1 cellular context compared by ENCODE assay signal in the genomic region with DNA sequence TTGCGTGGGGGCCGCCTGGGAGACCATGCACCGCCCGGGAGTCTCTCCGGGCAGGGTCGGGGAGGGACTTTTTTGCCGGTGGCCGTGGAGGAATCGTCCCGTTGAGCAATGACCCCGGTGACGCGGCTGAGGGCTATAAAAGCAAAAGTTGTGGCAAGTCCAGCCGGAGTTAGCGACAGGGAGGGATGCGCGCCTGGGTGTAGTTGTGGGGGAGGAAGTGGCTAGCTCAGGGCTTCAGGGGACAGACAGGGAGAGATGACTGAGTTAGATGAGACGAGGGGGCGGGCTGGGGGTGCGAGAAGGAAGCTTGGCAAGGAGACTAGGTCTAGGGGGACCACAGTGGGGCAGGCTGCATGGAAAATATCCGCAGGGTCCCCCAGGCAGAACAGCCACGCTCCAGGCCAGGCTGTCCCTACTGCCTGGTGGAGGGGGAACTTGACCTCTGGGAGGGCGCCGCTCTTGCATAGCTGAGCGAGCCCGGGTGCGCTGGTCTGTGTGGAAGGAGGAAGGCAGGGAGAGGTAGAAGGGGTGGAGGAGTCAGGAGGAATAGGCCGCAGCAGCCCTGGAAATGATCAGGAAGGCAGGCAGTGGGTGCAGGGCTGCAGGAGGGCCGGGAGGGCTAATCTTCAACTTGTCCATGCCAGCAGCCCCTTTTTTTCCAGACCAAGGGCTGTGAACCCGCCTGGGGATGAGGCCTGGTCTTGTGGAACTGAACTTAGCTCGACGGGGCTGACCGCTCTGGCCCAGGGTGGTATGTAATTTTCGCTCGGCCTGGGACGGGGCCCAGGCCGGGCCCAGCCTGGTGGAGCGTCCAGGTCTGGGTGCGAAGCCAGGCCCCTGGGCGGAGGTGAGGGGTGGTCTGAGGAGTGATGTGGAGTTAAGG.
TF ChIP-seq lines count a peak whose summit lies in the region.

Gene NEAT1, plus strand, starts transcription at position 166 of the 883 bp plus-strand sequence.

TF ChIP-seq in K562, 482 proteins besides CTCF, POLR2A, EP300 and RAD21 (continued from another document and continues in another):
- TF ChIP-seq, protein P1, sequence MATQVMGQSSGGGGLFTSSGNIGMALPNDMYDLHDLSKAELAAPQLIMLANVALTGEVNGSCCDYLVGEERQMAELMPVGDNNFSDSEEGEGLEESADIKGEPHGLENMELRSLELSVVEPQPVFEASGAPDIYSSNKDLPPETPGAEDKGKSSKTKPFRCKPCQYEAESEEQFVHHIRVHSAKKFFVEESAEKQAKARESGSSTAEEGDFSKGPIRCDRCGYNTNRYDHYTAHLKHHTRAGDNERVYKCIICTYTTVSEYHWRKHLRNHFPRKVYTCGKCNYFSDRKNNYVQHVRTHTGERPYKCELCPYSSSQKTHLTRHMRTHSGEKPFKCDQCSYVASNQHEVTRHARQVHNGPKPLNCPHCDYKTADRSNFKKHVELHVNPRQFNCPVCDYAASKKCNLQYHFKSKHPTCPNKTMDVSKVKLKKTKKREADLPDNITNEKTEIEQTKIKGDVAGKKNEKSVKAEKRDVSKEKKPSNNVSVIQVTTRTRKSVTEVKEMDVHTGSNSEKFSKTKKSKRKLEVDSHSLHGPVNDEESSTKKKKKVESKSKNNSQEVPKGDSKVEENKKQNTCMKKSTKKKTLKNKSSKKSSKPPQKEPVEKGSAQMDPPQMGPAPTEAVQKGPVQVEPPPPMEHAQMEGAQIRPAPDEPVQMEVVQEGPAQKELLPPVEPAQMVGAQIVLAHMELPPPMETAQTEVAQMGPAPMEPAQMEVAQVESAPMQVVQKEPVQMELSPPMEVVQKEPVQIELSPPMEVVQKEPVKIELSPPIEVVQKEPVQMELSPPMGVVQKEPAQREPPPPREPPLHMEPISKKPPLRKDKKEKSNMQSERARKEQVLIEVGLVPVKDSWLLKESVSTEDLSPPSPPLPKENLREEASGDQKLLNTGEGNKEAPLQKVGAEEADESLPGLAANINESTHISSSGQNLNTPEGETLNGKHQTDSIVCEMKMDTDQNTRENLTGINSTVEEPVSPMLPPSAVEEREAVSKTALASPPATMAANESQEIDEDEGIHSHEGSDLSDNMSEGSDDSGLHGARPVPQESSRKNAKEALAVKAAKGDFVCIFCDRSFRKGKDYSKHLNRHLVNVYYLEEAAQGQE (CRISPR knock-in tag; IDR thresholded peaks at IDR 0.05; ENCODE audit: low read depth) = peak; percentile 96
- TF ChIP-seq CTBP1 (IDR thresholded peaks at IDR 0.05; ENCODE audit: borderline replicate concordance) = peak; percentile 31
- TF ChIP-seq HES1 (IDR thresholded peaks at IDR 0.05; ENCODE audit: low read depth) = peak; percentile 33; the same call in 1 of the 2 replicates
- peak; percentile 40; the same call in 1 of the 2 replicates for TF ChIP-seq NR1H2 (CRISPR knock-in tag; IDR thresholded peaks at IDR 0.05)
- TF ChIP-seq SETDB1 (IDR thresholded peaks at IDR 0.05; ENCODE audit: low read length) = no peak
- no peak for TF ChIP-seq SIX5 (IDR thresholded peaks at IDR 0.05; ENCODE audit: borderline replicate concordance in 1 of 2, insufficient read depth in 1 of 2, low read depth in 1 of 2, low read length in 2 of 2)
- TF ChIP-seq HNRNPK (IDR thresholded peaks at IDR 0.05; ENCODE audit: low read depth, low read length, poor library complexity, severe bottlenecking) = no peak
- TF ChIP-seq ZFP91 (CRISPR knock-in tag; IDR thresholded peaks at IDR 0.05) = peak; percentile 81; the same call in 1 of the 2 replicates
- TF ChIP-seq ZNF507 (tag; conservative IDR thresholded peaks at IDR 0.05) = no peak
- TF ChIP-seq NR2F6 (CRISPR knock-in tag; IDR thresholded peaks at IDR 0.05) = peak; percentile 100
- peak; percentile 98 for TF ChIP-seq POLR2AphosphoS2 (IDR thresholded peaks at IDR 0.05; ENCODE audit: low read length)
- peak; percentile 98 for TF ChIP-seq ZBTB17 (CRISPR knock-in tag; IDR thresholded peaks at IDR 0.05)
- no peak for TF ChIP-seq CBX2 (IDR thresholded peaks at IDR 0.05; ENCODE audit: insufficient read depth, low read length, poor library complexity, severe bottlenecking)
- peak; percentile 100 for TF ChIP-seq ZFPM2 (CRISPR knock-in tag; IDR thresholded peaks at IDR 0.05)
- no peak; the same call in 1 of the 2 replicates for TF ChIP-seq SNIP1 (IDR thresholded peaks at IDR 0.05; ENCODE audit: low read depth)
- TF ChIP-seq HIVEP1 (CRISPR knock-in tag; IDR thresholded peaks at IDR 0.05) = peak; percentile 96
- peak; percentile 87 for TF ChIP-seq EGR1 (conservative IDR thresholded peaks at IDR 0.05)
- TF ChIP-seq, protein P2, sequence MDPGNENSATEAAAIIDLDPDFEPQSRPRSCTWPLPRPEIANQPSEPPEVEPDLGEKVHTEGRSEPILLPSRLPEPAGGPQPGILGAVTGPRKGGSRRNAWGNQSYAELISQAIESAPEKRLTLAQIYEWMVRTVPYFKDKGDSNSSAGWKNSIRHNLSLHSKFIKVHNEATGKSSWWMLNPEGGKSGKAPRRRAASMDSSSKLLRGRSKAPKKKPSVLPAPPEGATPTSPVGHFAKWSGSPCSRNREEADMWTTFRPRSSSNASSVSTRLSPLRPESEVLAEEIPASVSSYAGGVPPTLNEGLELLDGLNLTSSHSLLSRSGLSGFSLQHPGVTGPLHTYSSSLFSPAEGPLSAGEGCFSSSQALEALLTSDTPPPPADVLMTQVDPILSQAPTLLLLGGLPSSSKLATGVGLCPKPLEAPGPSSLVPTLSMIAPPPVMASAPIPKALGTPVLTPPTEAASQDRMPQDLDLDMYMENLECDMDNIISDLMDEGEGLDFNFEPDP (CRISPR knock-in tag; IDR thresholded peaks at IDR 0.05) = peak; percentile 100
- peak; percentile 45 for TF ChIP-seq CEBPZ (IDR thresholded peaks at IDR 0.05; ENCODE audit: borderline replicate concordance, low read depth, low read length)
- TF ChIP-seq TAF15 (IDR thresholded peaks at IDR 0.05; ENCODE audit: low read depth, low read length) = peak; percentile 96
- TF ChIP-seq SRSF3 (IDR thresholded peaks at IDR 0.05; ENCODE audit: insufficient read depth, low read length) = 0 out of 2 replicates have a peak, but pooled peaks have one; percentile 82
- TF ChIP-seq, protein P3, sequence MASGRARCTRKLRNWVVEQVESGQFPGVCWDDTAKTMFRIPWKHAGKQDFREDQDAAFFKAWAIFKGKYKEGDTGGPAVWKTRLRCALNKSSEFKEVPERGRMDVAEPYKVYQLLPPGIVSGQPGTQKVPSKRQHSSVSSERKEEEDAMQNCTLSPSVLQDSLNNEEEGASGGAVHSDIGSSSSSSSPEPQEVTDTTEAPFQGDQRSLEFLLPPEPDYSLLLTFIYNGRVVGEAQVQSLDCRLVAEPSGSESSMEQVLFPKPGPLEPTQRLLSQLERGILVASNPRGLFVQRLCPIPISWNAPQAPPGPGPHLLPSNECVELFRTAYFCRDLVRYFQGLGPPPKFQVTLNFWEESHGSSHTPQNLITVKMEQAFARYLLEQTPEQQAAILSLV (tag; IDR thresholded peaks at IDR 0.05) = peak; percentile 81
- no peak for TF ChIP-seq NUFIP1 (IDR thresholded peaks at IDR 0.05; ENCODE audit: partially characterized antibody)
- TF ChIP-seq SMAD3 (CRISPR knock-in tag; conservative IDR thresholded peaks at IDR 0.05) = peak; percentile 100
- TF ChIP-seq ZFP36 (IDR thresholded peaks at IDR 0.05; ENCODE audit: low read depth, low read length, partially characterized antibody) = peak; percentile 46
- TF ChIP-seq FOXK2 (conservative IDR thresholded peaks at IDR 0.05 in 1 of 2, IDR thresholded peaks at IDR 0.05 in 1 of 2; ENCODE audit: low read depth in 2 of 2) = peak in 1 of 2 experiments; percentile 25; a peak in 2 of 4 replicates
- peak; percentile 74 to 92; a peak in 3 of 4 replicates for TF ChIP-seq SIN3A (IDR thresholded peaks at IDR 0.05; ENCODE audit: borderline replicate concordance in 2 of 2, control insufficient read depth in 1 of 2, low read depth in 2 of 2, low read length in 2 of 2)
- TF ChIP-seq DIDO1 (tag; IDR thresholded peaks at IDR 0.05; ENCODE audit: low read depth) = no peak
- TF ChIP-seq, protein P4, sequence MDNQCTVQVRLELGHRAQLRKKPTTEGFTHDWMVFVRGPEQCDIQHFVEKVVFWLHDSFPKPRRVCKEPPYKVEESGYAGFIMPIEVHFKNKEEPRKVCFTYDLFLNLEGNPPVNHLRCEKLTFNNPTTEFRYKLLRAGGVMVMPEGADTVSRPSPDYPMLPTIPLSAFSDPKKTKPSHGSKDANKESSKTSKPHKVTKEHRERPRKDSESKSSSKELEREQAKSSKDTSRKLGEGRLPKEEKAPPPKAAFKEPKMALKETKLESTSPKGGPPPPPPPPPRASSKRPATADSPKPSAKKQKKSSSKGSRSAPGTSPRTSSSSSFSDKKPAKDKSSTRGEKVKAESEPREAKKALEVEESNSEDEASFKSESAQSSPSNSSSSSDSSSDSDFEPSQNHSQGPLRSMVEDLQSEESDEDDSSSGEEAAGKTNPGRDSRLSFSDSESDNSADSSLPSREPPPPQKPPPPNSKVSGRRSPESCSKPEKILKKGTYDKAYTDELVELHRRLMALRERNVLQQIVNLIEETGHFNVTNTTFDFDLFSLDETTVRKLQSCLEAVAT (IDR thresholded peaks at IDR 0.05) = peak; percentile 100
- peak; percentile 72 for TF ChIP-seq PRDM10 (IDR thresholded peaks at IDR 0.05; ENCODE audit: partially characterized antibody)
- TF ChIP-seq ID3 (CRISPR knock-in tag; IDR thresholded peaks at IDR 0.05) = no peak
- TF ChIP-seq ID3 (tag; IDR thresholded peaks at IDR 0.05) = peak; percentile 67; the same call in 1 of the 2 replicates
- peak; percentile 75 for TF ChIP-seq ARID1B (IDR thresholded peaks at IDR 0.05)
- TF ChIP-seq ZBTB1 (CRISPR knock-in tag; IDR thresholded peaks at IDR 0.05; ENCODE audit: borderline replicate concordance, low read depth) = peak; percentile 64; the same call in 1 of the 2 replicates
